In the genomic region with DNA sequence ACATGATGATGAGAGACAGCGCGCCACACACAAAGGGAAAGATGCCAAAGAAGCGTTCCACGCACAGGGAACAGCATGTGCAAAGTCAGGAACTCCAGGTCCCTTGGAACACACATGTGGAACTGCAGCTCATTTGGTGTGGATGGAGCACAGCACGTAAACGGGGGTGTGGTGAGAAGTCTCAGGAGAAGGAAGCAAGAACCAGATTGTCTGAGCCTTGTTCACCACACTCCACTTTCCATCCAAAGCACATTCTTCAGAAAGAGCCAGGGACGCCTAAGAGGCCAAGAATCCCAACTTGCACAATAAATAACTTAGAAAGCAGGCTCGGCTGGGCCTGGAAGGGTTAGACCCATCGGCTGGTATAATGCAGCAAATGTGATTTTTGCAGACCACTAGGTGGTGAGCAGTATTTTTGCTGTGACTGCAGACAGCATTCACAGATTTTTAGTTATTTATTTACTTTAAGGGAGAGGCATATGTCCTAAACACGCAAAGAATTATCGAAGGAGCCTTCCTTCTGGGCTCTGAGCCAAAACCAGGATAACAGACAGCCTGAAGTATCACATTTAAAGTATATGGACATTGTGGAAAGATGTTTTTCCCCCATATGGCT, we compare ENCODE assay signal across 8 cellular contexts. TPM values are rescaled to one million over a fixed set of nuclear protein-coding genes. Genes with fewer than 3 reads are reported as not detected.
DNase-seq lines count a peak whose midpoint lies in the region; ATAC-seq, FAIRE-seq and TF ChIP-seq lines count a peak whose summit lies in the region.

No MANE protein-coding gene starts in this region.

- ATAC-seq in GM12878 (no peak), HG03378 (IDR thresholded peaks at IDR 0.05; ENCODE audit: unreplicated experiment) (no peak)

- H3K4me3 ChIP-seq in CD4-positive, alpha-beta memory T cell (ENCODE audit: low read length in 2 of 2), result no peak overlapping the region
- no peak overlapping the region for H3K4me3 ChIP-seq in GM12878
- H3K4me3 ChIP-seq in suprapubic skin, result no peak overlapping the region

- H3K36me3 ChIP-seq in CD4-positive, alpha-beta memory T cell (ENCODE audit: insufficient read depth, low read length), result no peaks in the 10 kb centered on the region
- H3K36me3 ChIP-seq in GM12878 (ENCODE audit: control insufficient read depth in 2 of 2, insufficient read depth in 2 of 2, low read length in 1 of 2) (no peaks in the 10 kb centered on the region), suprapubic skin (no peaks in the 10 kb centered on the region)

- no peak overlapping the region for H3K27ac ChIP-seq in CD4-positive, alpha-beta memory T cell (ENCODE audit: low read depth, low read length)
- H3K27ac ChIP-seq in GM12878 (ENCODE audit: control insufficient read depth, insufficient read depth), result peak overlapping the region; percentile 26
- H3K27ac ChIP-seq in suprapubic skin, result peak overlapping the region; percentile 76

- no peak for TF ChIP-seq POLR2A in GM12878 (IDR thresholded peaks at IDR 0.05; ENCODE audit: low read depth, low read length)
- no peak for TF ChIP-seq POLR2A in suprapubic skin (IDR thresholded peaks at IDR 0.05)

- peaks cover 0 to 4% of the 10 kb centered on the region in 2 donors for H3K36me3 Mint-ChIP-seq in CD4-positive, alpha-beta memory T cell

- no peaks in the 10 kb centered on the region for H3K27me3 Mint-ChIP-seq in CD4-positive, alpha-beta memory T cell

- no TSS peak for BruUV-seq in GM12878 (replicated peaks; lab: Mats Ljungman, UMichigan)

- H3K9ac ChIP-seq in GM12878 (ENCODE audit: control insufficient read depth, insufficient read depth, low read length), result no peak overlapping the region

- peaks cover 55 to 87% (median 71%) of the 10 kb centered on the region in 4 donors for H3K4me1 Mint-ChIP-seq in CD4-positive, alpha-beta memory T cell

- no peak overlapping the region for H3K4me2 ChIP-seq in GM12878 (ENCODE audit: control insufficient read depth, insufficient read depth)

- peak in 1 of 5 donors; percentile 17 for DNase-seq in CD4-positive, alpha-beta memory T cell
- DNase-seq in GM12878 (ENCODE audit: low read depth, low spot score) (no peak), kidney tubule cell (ENCODE audit: low spot score) (peak; percentile 70), suprapubic skin (ENCODE audit: low spot score in 2 of 2) (peak; percentile 85 to 89), NCI-H2196 (lab: John Stamatoyannopoulos, UW; ENCODE audit: unreplicated experiment) (no peak), urothelium cell line (ENCODE audit: low spot score) (no peak)

- SMC1A ChIA-PET in GM12878 (lab: Charles Lee; ENCODE audit: uncharacterized antibody, unreplicated experiment), result interaction anchor here (1.1 to 6.1 kb wide), 7 partner anchors 9 to 173 kb away, joined by 3 to 115 read pairs (median 3); no protein-coding TSS in a partner anchor

- RAD21 ChIA-PET in GM12878 (lab: Charles Lee; ENCODE audit: unreplicated experiment), result interaction anchor here (0.8 to 10.5 kb wide), 5 partner anchors 15 to 93 kb away, joined by 3 to 185 read pairs (median 5); no protein-coding TSS in a partner anchor

- CTCF ChIA-PET in CD4-positive, alpha-beta memory T cell (lab: Charles Lee; ENCODE audit: partially characterized antibody), result interaction anchor here (0.6 to 4.8 kb wide), 2 partner anchors 93 to 114 kb away, joined by 4 to 25 read pairs; no protein-coding TSS in a partner anchor
- CTCF ChIA-PET in GM12878 (lab: Yijun Ruan, JAX), result interaction anchor here (0.7 to 1.5 kb wide), 3 partner anchors 17 to 93 kb away, joined by 3 to 5 read pairs (median 5); no protein-coding TSS in a partner anchor

- TF ChIP-seq CTCF in LNCAP (IDR thresholded peaks at IDR 0.05) (peak; percentile 40), GM12878 (IDR thresholded peaks at IDR 0.05 in 2 of 3, conservative IDR thresholded peaks at IDR 0.05 in 1 of 3; ENCODE audit: control insufficient read depth in 2 of 3, extremely low read depth in 1 of 3, insufficient read depth in 1 of 3, low read depth in 3 of 3, low read length in 3 of 3) (0 out of 6 replicates have a peak, but pooled peaks have one; percentile 10 to 19 (median 18)), suprapubic skin (IDR thresholded peaks at IDR 0.05) (peak in 1 of 2 donors; percentile 40)

- H3K4me3 Mint-ChIP-seq in CD4-positive, alpha-beta memory T cell, result peak overlapping the region in 4 of 8 donors; percentile 15 to 76 (median 38)

- no peak overlapping the region for H2AFZ ChIP-seq in GM12878 (ENCODE audit: control insufficient read depth, low read depth, low read length)

- POLR2A ChIA-PET in CD4-positive, alpha-beta memory T cell (lab: Charles Lee; ENCODE audit: partially characterized antibody), result interaction anchor here (1.0 to 8.2 kb wide), 2 partner anchors 17 to 28 kb away, joined by 4 to 102 read pairs; a partner anchor contains a TSS
- POLR2A ChIA-PET in GM12878 (lab: Charles Lee), result interaction anchor here (0.6 to 8.0 kb wide), 6 partner anchors 10 to 28 kb away, joined by 3 to 113 read pairs (median 4); no protein-coding TSS in a partner anchor

- no peaks in the 10 kb centered on the region for H3K9me3 ChIP-seq in CD4-positive, alpha-beta memory T cell (ENCODE audit: control insufficient read depth in 1 of 2, low read length in 2 of 2)
- H3K9me3 ChIP-seq in GM12878 (replicated peaks; ENCODE audit: control insufficient read depth, insufficient read depth, low read length) (no peaks in the 10 kb centered on the region), suprapubic skin (no peaks in the 10 kb centered on the region)

- no peaks in the 10 kb centered on the region for H3K27me3 ChIP-seq in CD4-positive, alpha-beta memory T cell (ENCODE audit: insufficient read depth, low read length)
- H3K27me3 ChIP-seq in GM12878 (replicated peaks in 1 of 2; ENCODE audit: control insufficient read depth in 2 of 2, insufficient read depth in 2 of 2, low read length in 1 of 2), result no peaks in the 10 kb centered on the region
- H3K27me3 ChIP-seq in suprapubic skin, result no peaks in the 10 kb centered on the region

- peak overlapping the region; percentile 63 to 95 (median 89) for H3K27ac Mint-ChIP-seq in CD4-positive, alpha-beta memory T cell

- TF ChIP-seq EP300 in GM12878 (IDR thresholded peaks at IDR 0.05; ENCODE audit: borderline replicate concordance in 1 of 2, control insufficient read depth in 1 of 2, low read depth in 2 of 2, low read length in 2 of 2), result no peak
- peak; percentile 55 for TF ChIP-seq EP300 in suprapubic skin (IDR thresholded peaks at IDR 0.05)

- H3K79me2 ChIP-seq in GM12878 (ENCODE audit: control insufficient read depth, insufficient read depth, low read length), result no peaks in the 10 kb centered on the region

- 76% methylated on average over 11 of the region's 11 CpGs for WGBS in GM12878 (ENCODE audit: insufficient coverage, insufficient replicate concordance, low lambda C conversion rate, missing lambda C conversion rate)
- 46% methylated on average over 11 of the region's 11 CpGs for WGBS in suprapubic skin

- peaks cover 65% of the 10 kb centered on the region for H3K4me1 ChIP-seq in CD4-positive, alpha-beta memory T cell (ENCODE audit: insufficient read depth, low read length)
- H3K4me1 ChIP-seq in GM12878 (ENCODE audit: control insufficient read depth, insufficient read depth, low read length) (peaks cover 60% of the 10 kb centered on the region), suprapubic skin (peaks cover 78% of the 10 kb centered on the region)

- FAIRE-seq in GM12878 (lab: Jason Lieb, UNC), result no peak
- FAIRE-seq in urothelium cell line (lab: Jason Lieb, UNC), result no peak

- intact Hi-C loops in CD4-positive, alpha-beta memory T cell (cut with micrococcal nuclease), result no loop called here
- intact Hi-C loops in GM12878 (cut with micrococcal nuclease; ENCODE audit: unreplicated experiment), result no loop called here

- peaks cover 0 to 2% (median 0%) of the 10 kb centered on the region in 8 donors for H3K9me3 Mint-ChIP-seq in CD4-positive, alpha-beta memory T cell

- no peak for TF ChIP-seq RAD21 in GM12878 (IDR thresholded peaks at IDR 0.05; ENCODE audit: insufficient read depth, low read depth, low read length)

- in situ Hi-C loops in GM12878 (cut with MboI), result no loop called here

- no peaks in the 10 kb centered on the region for H4K20me1 ChIP-seq in GM12878 (ENCODE audit: control insufficient read depth, insufficient read depth)

RNA-seq across cellular contexts. Expression of a gene that starts 27.9 kb away (rescaled TPM):
- total RNA-seq in CD4-positive, alpha-beta memory T cell, result 10 to 100 TPM; 14.3 to 17.5 TPM
- 10 to 100 TPM; 19.6 to 24.9 TPM for polyA plus RNA-seq in CD4-positive, alpha-beta memory T cell
- 63.6 and 65.4 TPM in 2 replicates for total RNA-seq in GM12878 (2013; cell fraction: nucleolus; rRNA removed)
- total RNA-seq in GM12878 (2014; rRNA removed), result 23.3 and 32.9 TPM in 2 replicates
- 40.4 and 41.9 TPM in 2 replicates for total RNA-seq in GM12878 (2014; rRNA removed; fragmentation: Illumina TruSeq; extraction: Trizol)
- 37.7 and 37.9 TPM in 2 replicates for total RNA-seq in GM12878 (2021)
- 40.5 TPM for polyA plus RNA-seq in GM12878 (2011; ENCODE audit: low read depth)
- polyA plus RNA-seq in GM12878 (2011; rRNA removed), result 80.6 and 113 TPM in 2 replicates
- polyA plus RNA-seq in GM12878 (2011; cell fraction: cytosol; rRNA removed), result 49.9 and 54.1 TPM in 2 replicates
- 40.7 and 40.9 TPM in 2 replicates for polyA plus RNA-seq in GM12878 (2011; cell fraction: nucleus; rRNA removed)
- 35.0 and 40.2 TPM in 2 replicates for polyA plus RNA-seq in GM12878 (2012)
- 62.2 and 83.1 TPM in 2 replicates for polyA plus RNA-seq in GM12878 (2014; fragmentation: Illumina TruSeq; extraction: Trizol)
- 10 to 100 TPM; 41.6 to 49.9 TPM for polyA plus RNA-seq in GM12878 (2014; fragmentation: Nextera tagmentation; extraction: Ambion mirVana)
- polyA plus RNA-seq in GM12878 (2014; rRNA removed), result 40.8 and 40.9 TPM in 2 replicates
- 10 to 100 TPM; 43.8 to 47.2 TPM for polyA plus RNA-seq in GM12878 (2016; fragmentation: Nextera tagmentation; extraction: Ambion mirVana)
- polyA minus RNA-seq in GM12878 (2011; rRNA and poly(A)+ RNA removed), result 86.5 and 91.9 TPM in 2 replicates
- 35.2 and 35.7 TPM in 2 replicates for polyA minus RNA-seq in GM12878 (2011; cell fraction: cytosol; rRNA and poly(A)+ RNA removed)
- polyA minus RNA-seq in GM12878 (2011; cell fraction: nucleus; rRNA and poly(A)+ RNA removed), result 27.3 and 33.8 TPM in 2 replicates
- 10 to 100 TPM; 20.2 to 31.7 (median 21.2) TPM for total RNA-seq in suprapubic skin

RNA-seq across cellular contexts. Expression of a gene that starts 28.1 kb away (rescaled TPM):
- total RNA-seq in CD4-positive, alpha-beta memory T cell, result 100 to 1,000 TPM; 114 to 118 TPM
- polyA plus RNA-seq in CD4-positive, alpha-beta memory T cell, result 100 to 1,000 TPM; 324 to 472 TPM
- total RNA-seq in GM12878 (2013; cell fraction: nucleolus; rRNA removed), result 59.7 and 67.5 TPM in 2 replicates
- total RNA-seq in GM12878 (2014; rRNA removed) (69.0 and 78.1 TPM in 2 replicates), GM12878 (2014; rRNA removed; fragmentation: Illumina TruSeq; extraction: Trizol) (80.2 and 80.3 TPM in 2 replicates), GM12878 (2021) (66.9 and 72.7 TPM in 2 replicates), suprapubic skin (10 to 100 TPM; 57.0 to 83.2 (median 69.3) TPM)
- polyA plus RNA-seq in GM12878 (2011; ENCODE audit: low read depth), result 72.2 TPM
- polyA plus RNA-seq in GM12878 (2011; rRNA removed) (191 and 233 TPM in 2 replicates), GM12878 (2014; fragmentation: Illumina TruSeq; extraction: Trizol) (79.5 and 97.5 TPM in 2 replicates), GM12878 (2014; fragmentation: Nextera tagmentation; extraction: Ambion mirVana) (100 to 1,000 TPM; 178 to 208 TPM), GM12878 (2014; rRNA removed) (89.1 and 123 TPM in 2 replicates), GM12878 (2016; fragmentation: Nextera tagmentation; extraction: Ambion mirVana) (100 to 1,000 TPM; 145 to 153 TPM)
- polyA plus RNA-seq in GM12878 (2011; cell fraction: cytosol; rRNA removed), result 67.3 and 70.7 TPM in 2 replicates
- polyA plus RNA-seq in GM12878 (2011; cell fraction: nucleus; rRNA removed), result 29.0 and 44.9 TPM in 2 replicates
- polyA plus RNA-seq in GM12878 (2012), result 93.4 and 116 TPM in 2 replicates
- 39.7 TPM in 2 replicates for polyA minus RNA-seq in GM12878 (2011; rRNA and poly(A)+ RNA removed)
- polyA minus RNA-seq in GM12878 (2011; cell fraction: cytosol; rRNA and poly(A)+ RNA removed), result 9.9 and 13.9 TPM in 2 replicates
- 7.0 and 7.7 TPM in 2 replicates for polyA minus RNA-seq in GM12878 (2011; cell fraction: nucleus; rRNA and poly(A)+ RNA removed)

RNA-seq across cellular contexts. Expression of a gene that starts 29.8 kb away (rescaled TPM):
- 10 to 100 TPM; 23.1 to 24.5 TPM for total RNA-seq in CD4-positive, alpha-beta memory T cell
- polyA plus RNA-seq in CD4-positive, alpha-beta memory T cell, result 100 to 1,000 TPM; 154 to 635 TPM
- 278 and 329 TPM in 2 replicates for total RNA-seq in GM12878 (2013; cell fraction: nucleolus; rRNA removed)
- 227 and 228 TPM in 2 replicates for total RNA-seq in GM12878 (2014; rRNA removed)
- 75.4 and 76.9 TPM in 2 replicates for total RNA-seq in GM12878 (2014; rRNA removed; fragmentation: Illumina TruSeq; extraction: Trizol)
- 192 and 210 TPM in 2 replicates for total RNA-seq in GM12878 (2021)
- polyA plus RNA-seq in GM12878 (2011; ENCODE audit: low read depth), result 31.9 TPM
- polyA plus RNA-seq in GM12878 (2011; rRNA removed), result 181 and 277 TPM in 2 replicates
- 307 and 319 TPM in 2 replicates for polyA plus RNA-seq in GM12878 (2011; cell fraction: cytosol; rRNA removed)
- 445 and 463 TPM in 2 replicates for polyA plus RNA-seq in GM12878 (2011; cell fraction: nucleus; rRNA removed)
- 108 and 193 TPM in 2 replicates for polyA plus RNA-seq in GM12878 (2012)
- polyA plus RNA-seq in GM12878 (2014; fragmentation: Illumina TruSeq; extraction: Trizol), result 35.2 and 44.5 TPM in 2 replicates
- 1 to 10 TPM; 2.1 to 5.0 TPM for polyA plus RNA-seq in GM12878 (2014; fragmentation: Nextera tagmentation; extraction: Ambion mirVana)
- polyA plus RNA-seq in GM12878 (2014; rRNA removed), result 174 and 190 TPM in 2 replicates
- polyA plus RNA-seq in GM12878 (2016; fragmentation: Nextera tagmentation; extraction: Ambion mirVana), result 100 to 1,000 TPM; 245 to 268 TPM
- 219 and 366 TPM in 2 replicates for polyA minus RNA-seq in GM12878 (2011; rRNA and poly(A)+ RNA removed)
- polyA minus RNA-seq in GM12878 (2011; cell fraction: cytosol; rRNA and poly(A)+ RNA removed), result 187 and 217 TPM in 2 replicates
- 480 and 614 TPM in 2 replicates for polyA minus RNA-seq in GM12878 (2011; cell fraction: nucleus; rRNA and poly(A)+ RNA removed)
- 100 to 1,000 TPM; 170 to 246 (median 225) TPM for total RNA-seq in suprapubic skin

Comparison
In these comparisons a context has a peak if more than half of its experiments do, and no peak if none do; other contexts are left out.
1. DNase-seq: peak in kidney tubule cell (single experiment) and suprapubic skin (2 of 2); none in GM12878 (single experiment), NCI-H2196 (single experiment) and urothelium cell line (single experiment).